ENCODE assay signal across 1 cellular context in genomic region chr17:21183468-21183867, GRCh38.
TF ChIP-seq lines count a peak whose summit lies in the region.

No MANE protein-coding gene starts in this region.

TF ChIP-seq in HepG2, 621 proteins besides CTCF, POLR2A, EP300 and RAD21 (continued from another document and continues in another):
- TF ChIP-seq ZFP91 (CRISPR knock-in tag; IDR thresholded peaks at IDR 0.05; ENCODE audit: borderline replicate concordance) (no peak), MIXL1 (CRISPR knock-in tag; IDR thresholded peaks at IDR 0.05) (no peak), TRIM22 (IDR thresholded peaks at IDR 0.05) (no peak), SOX13 (IDR thresholded peaks at IDR 0.05) (no peak), SOX13 (CRISPR knock-in tag; conservative IDR thresholded peaks at IDR 0.05 in 1 of 2, IDR thresholded peaks at IDR 0.05 in 1 of 2) (0 out of 4 replicates have a peak, but pooled peaks of 1 of the 2 experiments have one; percentile 15), PAF1 (CRISPR knock-in tag; IDR thresholded peaks at IDR 0.05) (no peak), GMEB2 (CRISPR knock-in tag; IDR thresholded peaks at IDR 0.05; ENCODE audit: low read depth) (no peak), ZMYM4 (CRISPR knock-in tag; IDR thresholded peaks at IDR 0.05) (peak; percentile 60; the same call in 1 of the 2 replicates), ZNF44 (CRISPR knock-in tag; IDR thresholded peaks at IDR 0.05) (no peak), ATF4 (CRISPR knock-in tag; IDR thresholded peaks at IDR 0.05) (no peak), SNAPC2 (CRISPR knock-in tag; IDR thresholded peaks at IDR 0.05) (no peak), HOMEZ (CRISPR knock-in tag; IDR thresholded peaks at IDR 0.05; ENCODE audit: low read depth) (0 out of 2 replicates have a peak, but pooled peaks have one; percentile 25), ZNF17 (CRISPR knock-in tag; IDR thresholded peaks at IDR 0.05) (no peak), RXRA (CRISPR knock-in tag; IDR thresholded peaks at IDR 0.05) (no peak), ZHX1 (CRISPR knock-in tag; IDR thresholded peaks at IDR 0.05; ENCODE audit: low read depth) (no peak), IKZF4 (CRISPR knock-in tag; IDR thresholded peaks at IDR 0.05; ENCODE audit: borderline replicate concordance, low read depth, not compliant biosample characterization) (no peak), AGO1 (IDR thresholded peaks at IDR 0.05; ENCODE audit: low read depth, low read length, poor library complexity, severe bottlenecking) (no peak), CREM (IDR thresholded peaks at IDR 0.05) (no peak), CREM (CRISPR knock-in tag; IDR thresholded peaks at IDR 0.05) (no peak), ZNF292 (CRISPR knock-in tag; IDR thresholded peaks at IDR 0.05; ENCODE audit: borderline replicate concordance, low read depth) (peak; percentile 39; the same call in 1 of the 2 replicates), KLF12 (CRISPR knock-in tag; IDR thresholded peaks at IDR 0.05; ENCODE audit: borderline replicate concordance) (no peak), TFDP1 (CRISPR knock-in tag; IDR thresholded peaks at IDR 0.05; ENCODE audit: borderline replicate concordance) (no peak), ZNF160 (CRISPR knock-in tag; IDR thresholded peaks at IDR 0.05) (no peak), ZNF703 (CRISPR knock-in tag; IDR thresholded peaks at IDR 0.05; ENCODE audit: borderline replicate concordance) (no peak), MYNN (CRISPR knock-in tag; IDR thresholded peaks at IDR 0.05; ENCODE audit: low read depth) (no peak), ZFP82 (CRISPR knock-in tag; IDR thresholded peaks at IDR 0.05; ENCODE audit: borderline replicate concordance) (no peak), FOXA1 (IDR thresholded peaks at IDR 0.05) (no peak), FOXA1 (CRISPR knock-in tag; IDR thresholded peaks at IDR 0.05) (peak; percentile 50), RNF2 (conservative IDR thresholded peaks at IDR 0.05; ENCODE audit: low read depth) (no peak), ZBTB21 (CRISPR knock-in tag; IDR thresholded peaks at IDR 0.05) (no peak), RBFOX2 (IDR thresholded peaks at IDR 0.05; ENCODE audit: low read depth, low read length) (no peak), HOXA3 (CRISPR knock-in tag; IDR thresholded peaks at IDR 0.05) (peak; percentile 29; the same call in 1 of the 2 replicates), AKNA (CRISPR knock-in tag; IDR thresholded peaks at IDR 0.05; ENCODE audit: borderline replicate concordance) (no peak), SMAD1 (CRISPR knock-in tag; IDR thresholded peaks at IDR 0.05; ENCODE audit: borderline replicate concordance, low read depth) (no peak), PBX2 (CRISPR knock-in tag; IDR thresholded peaks at IDR 0.05) (no peak)
- TF ChIP-seq, protein P1, sequence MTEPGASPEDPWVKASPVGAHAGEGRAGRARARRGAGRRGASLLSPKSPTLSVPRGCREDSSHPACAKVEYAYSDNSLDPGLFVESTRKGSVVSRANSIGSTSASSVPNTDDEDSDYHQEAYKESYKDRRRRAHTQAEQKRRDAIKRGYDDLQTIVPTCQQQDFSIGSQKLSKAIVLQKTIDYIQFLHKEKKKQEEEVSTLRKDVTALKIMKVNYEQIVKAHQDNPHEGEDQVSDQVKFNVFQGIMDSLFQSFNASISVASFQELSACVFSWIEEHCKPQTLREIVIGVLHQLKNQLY (CRISPR knock-in tag; IDR thresholded peaks at IDR 0.05), result no peak
- TF ChIP-seq, protein P2, sequence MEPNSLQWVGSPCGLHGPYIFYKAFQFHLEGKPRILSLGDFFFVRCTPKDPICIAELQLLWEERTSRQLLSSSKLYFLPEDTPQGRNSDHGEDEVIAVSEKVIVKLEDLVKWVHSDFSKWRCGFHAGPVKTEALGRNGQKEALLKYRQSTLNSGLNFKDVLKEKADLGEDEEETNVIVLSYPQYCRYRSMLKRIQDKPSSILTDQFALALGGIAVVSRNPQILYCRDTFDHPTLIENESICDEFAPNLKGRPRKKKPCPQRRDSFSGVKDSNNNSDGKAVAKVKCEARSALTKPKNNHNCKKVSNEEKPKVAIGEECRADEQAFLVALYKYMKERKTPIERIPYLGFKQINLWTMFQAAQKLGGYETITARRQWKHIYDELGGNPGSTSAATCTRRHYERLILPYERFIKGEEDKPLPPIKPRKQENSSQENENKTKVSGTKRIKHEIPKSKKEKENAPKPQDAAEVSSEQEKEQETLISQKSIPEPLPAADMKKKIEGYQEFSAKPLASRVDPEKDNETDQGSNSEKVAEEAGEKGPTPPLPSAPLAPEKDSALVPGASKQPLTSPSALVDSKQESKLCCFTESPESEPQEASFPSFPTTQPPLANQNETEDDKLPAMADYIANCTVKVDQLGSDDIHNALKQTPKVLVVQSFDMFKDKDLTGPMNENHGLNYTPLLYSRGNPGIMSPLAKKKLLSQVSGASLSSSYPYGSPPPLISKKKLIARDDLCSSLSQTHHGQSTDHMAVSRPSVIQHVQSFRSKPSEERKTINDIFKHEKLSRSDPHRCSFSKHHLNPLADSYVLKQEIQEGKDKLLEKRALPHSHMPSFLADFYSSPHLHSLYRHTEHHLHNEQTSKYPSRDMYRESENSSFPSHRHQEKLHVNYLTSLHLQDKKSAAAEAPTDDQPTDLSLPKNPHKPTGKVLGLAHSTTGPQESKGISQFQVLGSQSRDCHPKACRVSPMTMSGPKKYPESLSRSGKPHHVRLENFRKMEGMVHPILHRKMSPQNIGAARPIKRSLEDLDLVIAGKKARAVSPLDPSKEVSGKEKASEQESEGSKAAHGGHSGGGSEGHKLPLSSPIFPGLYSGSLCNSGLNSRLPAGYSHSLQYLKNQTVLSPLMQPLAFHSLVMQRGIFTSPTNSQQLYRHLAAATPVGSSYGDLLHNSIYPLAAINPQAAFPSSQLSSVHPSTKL (CRISPR knock-in tag; IDR thresholded peaks at IDR 0.05), result 0 out of 2 replicates have a peak, but pooled peaks have one; percentile 17
